10 cellular contexts compared by ENCODE assay signal in the genomic region with DNA sequence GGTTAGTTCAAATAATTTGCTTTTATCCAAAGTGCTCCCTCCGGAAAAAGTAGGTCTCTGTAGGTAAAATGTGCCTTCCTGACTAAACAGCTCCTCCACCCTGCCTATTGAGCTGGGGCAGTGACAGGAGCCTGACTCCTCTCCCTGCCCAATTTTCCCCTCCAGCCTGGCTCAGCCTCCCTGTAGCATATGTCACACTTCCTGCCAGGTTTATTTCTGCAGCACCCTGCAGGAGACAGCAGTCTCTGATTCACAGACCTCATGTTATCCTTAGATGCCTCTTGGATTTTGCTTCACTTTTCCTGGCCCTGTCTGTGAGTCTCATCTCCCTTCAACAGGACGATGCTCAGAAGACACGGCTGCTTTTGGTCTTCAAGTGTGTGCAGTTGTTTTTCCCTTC. TPM values are rescaled to one million over a fixed set of nuclear protein-coding genes. Genes with fewer than 3 reads are reported as not detected.
A peak's percentile ranks its signal among the peaks of the same experiment; 100 is the strongest.
DNase-seq lines count a peak whose midpoint lies in the region; ATAC-seq and TF ChIP-seq lines count a peak whose summit lies in the region.
"Had no signal": no experiment of that assay in that cellular context is flagged by ENCODE, and none has a peak within 500 bp of the region (broad histone marks: within the 10 kb centered on the region; RNA-seq: fewer than 3 reads in every experiment).

No MANE protein-coding gene starts in this region.

- no peaks in the 10 kb centered on the region for H3K27me3 Mint-ChIP-seq in naive thymus-derived CD8-positive, alpha-beta T cell
- no peaks in the 10 kb centered on the region for H3K27me3 Mint-ChIP-seq in stimulated activated memory B cell treated with anti-CD40 and anti-IgM and Interleukin-4, amounts not matched to agents 10 μg/mL and 1 μg/mL and 100 μg/mL, for 72 hours

- H3K4me1 Mint-ChIP-seq in naive thymus-derived CD8-positive, alpha-beta T cell: peaks cover 0 to 2% (median 0%) of the 10 kb centered on the region in 4 donors
- no peaks in the 10 kb centered on the region for H3K4me1 Mint-ChIP-seq in stimulated activated memory B cell treated with anti-CD40 and anti-IgM and Interleukin-4, amounts not matched to agents 10 μg/mL and 1 μg/mL and 100 μg/mL, for 72 hours

- H3K4me3 Mint-ChIP-seq in naive thymus-derived CD8-positive, alpha-beta T cell: no peak overlapping the region
- no peak overlapping the region for H3K4me3 Mint-ChIP-seq in stimulated activated memory B cell treated with anti-CD40 and anti-IgM and Interleukin-4, amounts not matched to agents 10 μg/mL and 1 μg/mL and 100 μg/mL, for 72 hours

- peaks cover 4 to 87% (median 39%) of the 10 kb centered on the region in 3 donors for H3K36me3 Mint-ChIP-seq in naive thymus-derived CD8-positive, alpha-beta T cell
- H3K36me3 Mint-ChIP-seq in stimulated activated memory B cell treated with anti-CD40 and anti-IgM and Interleukin-4, amounts not matched to agents 10 μg/mL and 1 μg/mL and 100 μg/mL, for 72 hours: peaks cover 65% of the 10 kb centered on the region

- DNase-seq in GM04504 (ENCODE audit: low read depth) (peak; percentile 44), fibroblast of the aortic adventitia (ENCODE audit: low read depth) (peak; percentile 29), putamen (ENCODE audit: low spot score) (peak; percentile 45), T-helper 1 cell (no peak)
- DNase-seq in naive thymus-derived CD8-positive, alpha-beta T cell: no peak
- DNase-seq: NCI-H2227 treated with DMSO at 0.1 percent for 48 hours had no signal

- ATAC-seq in SK-N-SH treated with all-trans-retinoic acid at 6 μM for 48 hours (peak; percentile 72), HG03108 (IDR thresholded peaks at IDR 0.05; ENCODE audit: unreplicated experiment) (no peak)
- no peak for ATAC-seq in naive thymus-derived CD8-positive, alpha-beta T cell
- no peak for ATAC-seq in stimulated activated memory B cell treated with anti-CD40 and anti-IgM and Interleukin-4, amounts not matched to agents 10 μg/mL and 1 μg/mL and 100 μg/mL, for 72 hours

- H3K4me3 ChIP-seq in fibroblast of the aortic adventitia (ENCODE audit: low read depth, low read length): no peak overlapping the region
- H3K4me3 ChIP-seq: HAP-1 had no signal

- TF ChIP-seq CTCF in fibroblast of the aortic adventitia (IDR thresholded peaks at IDR 0.05; ENCODE audit: insufficient read depth, low read length): no peak

- POLR2A ChIA-PET in naive thymus-derived CD8-positive, alpha-beta T cell (lab: Charles Lee): no interaction called here

- H3K9me3 Mint-ChIP-seq in naive thymus-derived CD8-positive, alpha-beta T cell: no peaks in the 10 kb centered on the region
- no peaks in the 10 kb centered on the region for H3K9me3 Mint-ChIP-seq in stimulated activated memory B cell treated with anti-CD40 and anti-IgM and Interleukin-4, amounts not matched to agents 10 μg/mL and 1 μg/mL and 100 μg/mL, for 72 hours

- H3K27ac Mint-ChIP-seq in naive thymus-derived CD8-positive, alpha-beta T cell: peak overlapping the region in 3 of 10 donors; percentile 2 to 65 (median 35)
- no peak overlapping the region for H3K27ac Mint-ChIP-seq in stimulated activated memory B cell treated with anti-CD40 and anti-IgM and Interleukin-4, amounts not matched to agents 10 μg/mL and 1 μg/mL and 100 μg/mL, for 72 hours

TF ChIP-seq in SK-N-SH treated with all-trans-retinoic acid at 6 μM for 48 hours, 23 proteins besides CTCF, POLR2A, EP300 and RAD21:
- no peak for TF ChIP-seq TOX (CRISPR knock-in tag; IDR thresholded peaks at IDR 0.05; ENCODE audit: borderline replicate concordance)
- no peak for TF ChIP-seq PPARA (CRISPR knock-in tag; IDR thresholded peaks at IDR 0.05; ENCODE audit: borderline replicate concordance)
- no peak for TF ChIP-seq ESRRG (CRISPR knock-in tag; IDR thresholded peaks at IDR 0.05)
- TF ChIP-seq GLIS3 (CRISPR knock-in tag; IDR thresholded peaks at IDR 0.05): no peak

RNA-seq across cellular contexts. Expression of a gene that starts 33.5 kb away (rescaled TPM):
- 6.8 and 15.2 TPM in 2 replicates for total RNA-seq in fibroblast of the aortic adventitia (ENCODE audit: low replicate concordance)
- 1 to 10 TPM; 4.8 to 5.6 TPM for total RNA-seq in naive thymus-derived CD8-positive, alpha-beta T cell
- 1 to 10 TPM in 1 of 3 donors, under 1 TPM in 2; 0.61 to 1.6 (median 0.81) TPM for polyA plus RNA-seq in naive thymus-derived CD8-positive, alpha-beta T cell

Comparison
In these comparisons a context has a peak if more than half of its experiments do, and no peak if none do; other contexts are left out.
1. DNase-seq: peak in GM04504 (single experiment), fibroblast of the aortic adventitia (single experiment) and putamen (single experiment); none in naive thymus-derived CD8-positive, alpha-beta T cell (0 of 10) and T-helper 1 cell (0 of 5).